ENCODE assay signal across 17 cellular contexts in the genomic region with DNA sequence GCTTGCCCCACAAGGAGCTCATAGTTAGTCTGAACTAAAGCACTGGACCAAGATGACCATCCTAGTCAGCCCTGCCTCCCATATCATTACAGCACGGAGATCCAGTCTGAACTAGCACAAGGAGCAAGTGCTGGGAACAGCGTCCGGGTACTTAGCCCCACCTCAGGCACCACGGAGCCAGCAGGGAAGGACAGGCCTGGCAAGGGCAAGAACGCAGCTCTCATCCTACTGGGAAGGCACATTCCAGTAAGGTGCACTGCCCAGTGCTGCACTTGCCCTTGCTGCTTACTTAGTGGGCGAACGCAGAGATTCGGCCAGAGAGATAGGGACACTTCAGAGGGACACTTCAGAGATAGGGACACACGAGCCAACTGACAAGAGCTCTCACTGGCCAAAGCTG. TPM values are rescaled to one million over a fixed set of nuclear protein-coding genes. Genes with fewer than 3 reads are reported as not detected.
DNase-seq lines count a peak whose midpoint lies in the region; ATAC-seq lines count a peak whose summit lies in the region.
"Had no signal": no experiment of that assay in that cellular context is flagged by ENCODE, and none has a peak within 500 bp of the region (broad histone marks: within the 10 kb centered on the region; RNA-seq: fewer than 3 reads in every experiment).

No MANE protein-coding gene starts in this region.

- peaks cover 17 to 29% of the 10 kb centered on the region in 2 donors for H3K4me1 Mint-ChIP-seq in stimulated activated naive B cell treated with anti-CD40 and anti-IgM and Interleukin-4, amounts not matched to agents 10 μg/mL and 1 μg/mL and 100 μg/mL, for 72 hours

- 92% methylated on average over 9 of the region's 9 CpGs for WGBS in aorta, 2 donors

- no peaks in the 10 kb centered on the region for H3K27me3 Mint-ChIP-seq in stimulated activated naive B cell treated with anti-CD40 and anti-IgM and Interleukin-4, amounts not matched to agents 10 μg/mL and 1 μg/mL and 100 μg/mL, for 72 hours
- H3K27me3 Mint-ChIP-seq: CD4-positive, alpha-beta T cell had no signal

- H3K4me1 ChIP-seq in aorta (ENCODE audit: control insufficient read depth in 1 of 2, insufficient read depth in 2 of 2, low read length in 2 of 2) = peaks cover 0 to 3% of the 10 kb centered on the region in 2 donors

- no peaks in the 10 kb centered on the region for H3K9me3 Mint-ChIP-seq in stimulated activated naive B cell treated with anti-CD40 and anti-IgM and Interleukin-4, amounts not matched to agents 10 μg/mL and 1 μg/mL and 100 μg/mL, for 72 hours
- H3K9me3 Mint-ChIP-seq: CD4-positive, alpha-beta T cell had no signal

- ATAC-seq in stimulated activated naive B cell treated with anti-CD40 and anti-IgM and Interleukin-4, amounts not matched to agents 10 μg/mL and 1 μg/mL and 100 μg/mL, for 72 hours (replicated peaks) = no peak
- ATAC-seq in aorta (ENCODE audit: low FRiP score) = no peak

- H3K36me3 ChIP-seq in SK-N-MC (ENCODE audit: insufficient read depth, low read length) = peaks cover 69% of the 10 kb centered on the region
- H3K36me3 ChIP-seq in aorta (ENCODE audit: control insufficient read depth in 1 of 2, insufficient read depth in 2 of 2, low read length in 1 of 2) = no peaks in the 10 kb centered on the region
- H3K36me3 ChIP-seq: Peyer's patch had no signal

- H3K9me3 ChIP-seq in SK-N-MC (ENCODE audit: low read depth, low read length) (no peaks in the 10 kb centered on the region), aorta (ENCODE audit: control insufficient read depth, low read length) (no peaks in the 10 kb centered on the region)
- H3K9me3 ChIP-seq: Peyer's patch had no signal

- no peaks in the 10 kb centered on the region for H3K27me3 ChIP-seq in aorta (ENCODE audit: control insufficient read depth in 1 of 2, insufficient read depth in 2 of 2, low read length in 1 of 2)
- H3K27me3 ChIP-seq: Peyer's patch had no signal

- intact Hi-C loops in aorta (cut with DNase I) = no loop called here

- H3K4me3 ChIP-seq in SK-N-MC = no peak overlapping the region
- no peak overlapping the region for H3K4me3 ChIP-seq in aorta (ENCODE audit: low read length in 2 of 2)
- H3K4me3 ChIP-seq: Peyer's patch had no signal

- H3K36me3 Mint-ChIP-seq in stimulated activated naive B cell treated with anti-CD40 and anti-IgM and Interleukin-4, amounts not matched to agents 10 μg/mL and 1 μg/mL and 100 μg/mL, for 72 hours = peaks cover 43 to 59% of the 10 kb centered on the region in 2 donors

- no peak overlapping the region for H3K9ac ChIP-seq in SK-N-MC (ENCODE audit: insufficient read length)

- peak overlapping the region; percentile 39 for H3K27ac Mint-ChIP-seq in stimulated activated naive B cell treated with anti-CD40 and anti-IgM and Interleukin-4, amounts not matched to agents 10 μg/mL and 1 μg/mL and 100 μg/mL, for 72 hours
- H3K27ac Mint-ChIP-seq: CD4-positive, alpha-beta T cell had no signal

- H3K4me3 Mint-ChIP-seq in stimulated activated naive B cell treated with anti-CD40 and anti-IgM and Interleukin-4, amounts not matched to agents 10 μg/mL and 1 μg/mL and 100 μg/mL, for 72 hours = no peak overlapping the region
- H3K4me3 Mint-ChIP-seq: CD4-positive, alpha-beta T cell had no signal

- H3K27ac ChIP-seq in SK-N-MC (peak overlapping the region; percentile 22; the same call in 1 of the 2 replicates), aorta (ENCODE audit: low read depth in 1 of 2, low read length in 2 of 2) (no peak overlapping the region)

- peak; percentile 29 for DNase-seq in activated CD8-positive, alpha-beta memory T cell treated with anti-CD3 and anti-CD28 coated beads, Interleukin-2, amount 50 U/mL, for 48 hours
- no peak for DNase-seq in activated CD8-positive, alpha-beta memory T cell treated with anti-CD3 and anti-CD28 coated beads for 24 hours
- DNase-seq in SK-N-MC (ENCODE audit: low read depth, low spot score) (no peak), islet precursor cell (peak; percentile 39), NCI-H526 treated with DMSO at 0.1 percent for 48 hours (lab: John Stamatoyannopoulos, UW) (no peak), aorta (no peak), NCI-H2227 treated with DMSO at 0.1 percent for 48 hours (lab: John Stamatoyannopoulos, UW) (no peak)
- no peak for DNase-seq in stimulated activated naive B cell treated with anti-CD40 and anti-IgM and Interleukin-4, amounts not matched to agents 10 μg/mL and 1 μg/mL and 100 μg/mL, for 72 hours
- DNase-seq: Calu3; CD4-positive, alpha-beta T cell; MM.1S; NCI-H1105; NCI-H187; NCI-H446 treated with DMSO at 0.1 percent for 48 hours; NCI-H82; Peyer's patch; SHP77 treated with DMSO at 0.1 percent for 48 hours had no signal

RNA-seq across cellular contexts. Expression of gene SEC61A1, which starts 27.6 kb away (rescaled TPM):
- total RNA-seq in aorta = 100 to 1,000 TPM; 156 to 172 TPM
- 100 to 1,000 TPM in 1 of 2 donors, 10 to 100 TPM in 1; 33.6 to 127 TPM for polyA plus RNA-seq in aorta

RNA-seq across cellular contexts. Expression of gene RUVBL1, which starts 43.8 kb away (rescaled TPM):
- 10 to 100 TPM; 15.4 to 17.5 TPM for total RNA-seq in aorta
- 10 to 100 TPM; 12.3 to 18.5 TPM for polyA plus RNA-seq in aorta

Comparison
In these comparisons a context has a peak if more than half of its experiments do, and no peak if none do; other contexts are left out.
1. DNase-seq: peak in activated CD8-positive, alpha-beta memory T cell treated with anti-CD3 and anti-CD28 coated beads, Interleukin-2, amount 50 U/mL, for 48 hours (single experiment) and islet precursor cell (single experiment); none in activated CD8-positive, alpha-beta memory T cell treated with anti-CD3 and anti-CD28 coated beads for 24 hours (single experiment), SK-N-MC (single experiment), stimulated activated naive B cell treated with anti-CD40 and anti-IgM and Interleukin-4, amounts not matched to agents 10 μg/mL and 1 μg/mL and 100 μg/mL, for 72 hours (single experiment), NCI-H526 treated with DMSO at 0.1 percent for 48 hours (single experiment), aorta (0 of 2) and NCI-H2227 treated with DMSO at 0.1 percent for 48 hours (single experiment).